Comparison of ENCODE assay signal across 26 cellular contexts in the genomic region with DNA sequence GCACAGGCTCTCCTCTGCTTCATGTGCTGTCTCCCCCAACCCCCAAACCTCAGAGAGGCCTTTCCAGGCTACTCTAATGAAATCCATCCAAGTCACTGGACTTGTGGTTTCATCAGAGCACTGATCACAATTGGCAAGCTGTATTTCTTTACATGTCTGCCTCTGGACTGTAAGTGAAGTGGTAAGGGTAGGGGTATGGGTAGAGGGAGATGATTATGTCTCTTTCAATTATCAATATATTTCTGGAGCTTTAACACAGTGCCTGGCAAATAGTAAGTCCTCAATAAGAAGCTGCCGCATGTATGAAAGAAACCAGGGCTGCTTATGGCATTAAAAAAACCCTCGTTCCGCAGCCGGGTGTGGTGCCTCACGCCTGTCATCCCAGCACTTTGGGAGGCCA.
A peak's percentile ranks its signal among the peaks of the same experiment; 100 is the strongest.
DNase-seq lines count a peak whose midpoint lies in the region; ATAC-seq and TF ChIP-seq lines count a peak whose summit lies in the region.
"Had no signal": no experiment of that assay in that cellular context is flagged by ENCODE, and none has a peak within 500 bp of the region (broad histone marks: within the 10 kb centered on the region; RNA-seq: fewer than 3 reads in every experiment).

No MANE protein-coding gene starts in this region.

- peaks cover 28% of the 10 kb centered on the region for H3K4me1 ChIP-seq in effector memory CD4-positive, alpha-beta T cell (ENCODE audit: control insufficient read depth, insufficient read depth, low read length, poor library complexity, severe bottlenecking)

- H3K4me3 Mint-ChIP-seq in activated naive CD4-positive, alpha-beta T cell treated with anti-CD3 and anti-CD28 coated beads, Interleukin-2, amount 10 ng/mL, durations not matched to agents 7 days and 5 days, result no peak overlapping the region
- H3K4me3 Mint-ChIP-seq in stimulated activated effector memory CD8-positive, alpha-beta T cell treated with anti-CD3 and anti-CD28 coated beads, Interleukin-12 subunit alpha, Interleukin-12 subunit beta, amount 100 ng/mL, for 72 hours, result peak overlapping the region; percentile 94
- no peak overlapping the region for H3K4me3 Mint-ChIP-seq in stimulated activated naive B cell treated with anti-CD40 and anti-IgM and Interleukin-4, amounts not matched to agents 10 μg/mL and 1 μg/mL and 100 μg/mL, for 72 hours
- H3K4me3 Mint-ChIP-seq: brain; stimulated activated naive CD8-positive, alpha-beta T cell treated with anti-CD3 and anti-CD28 coated beads, Interleukin-15, amount 100 ng/mL, for 72 hours; T-helper 1 cell treated with Interleukin-12 subunit alpha and Interleukin-12 subunit beta and Interleukin-4 antibody, amounts not matched to agents 30 μg/mL and 1 μg/mL, for 36 hours had no signal

- H3K36me3 Mint-ChIP-seq in activated naive CD4-positive, alpha-beta T cell treated with anti-CD3 and anti-CD28 coated beads, Interleukin-2, amount 10 ng/mL, durations not matched to agents 7 days and 5 days, result peaks cover 32% of the 10 kb centered on the region
- peaks cover 16% of the 10 kb centered on the region for H3K36me3 Mint-ChIP-seq in stimulated activated effector memory CD8-positive, alpha-beta T cell treated with anti-CD3 and anti-CD28 coated beads, Interleukin-12 subunit alpha, Interleukin-12 subunit beta, amount 100 ng/mL, for 72 hours
- H3K36me3 Mint-ChIP-seq in stimulated activated naive B cell treated with anti-CD40 and anti-IgM and Interleukin-4, amounts not matched to agents 10 μg/mL and 1 μg/mL and 100 μg/mL, for 72 hours, result no peaks in the 10 kb centered on the region

- no peak for DNase-seq in activated naive CD4-positive, alpha-beta T cell treated with anti-CD3 and anti-CD28 coated beads, Interleukin-2, amount 10 ng/mL, durations not matched to agents 7 days and 5 days
- no peak for DNase-seq in activated naive CD4-positive, alpha-beta T cell treated with anti-CD3 and anti-CD28 coated beads, Interleukin-2, amount 50 U/mL, for 16 hours
- no peak for DNase-seq in effector memory CD4-positive, alpha-beta T cell
- DNase-seq in stimulated activated effector memory CD8-positive, alpha-beta T cell treated with anti-CD3 and anti-CD28 coated beads, Interleukin-12 subunit alpha, Interleukin-12 subunit beta, amount 100 ng/mL, for 72 hours (ENCODE audit: low spot score in 2 of 2), result no peak
- DNase-seq in stimulated activated naive B cell treated with anti-CD40 and anti-IgM and Interleukin-4, amounts not matched to agents 10 μg/mL and 1 μg/mL and 100 μg/mL, for 72 hours, result no peak
- no peak for DNase-seq in hepatic stellate cell (ENCODE audit: low spot score)
- DNase-seq in GDM1 (lab: John Stamatoyannopoulos, UW), result no peak
- DNase-seq: activated CD4-positive, alpha-beta T cell treated with anti-CD3 and anti-CD28 coated beads for 1 hour; AML-193; H7; midbrain; NCI-H1105; NCI-H2029; NCI-H748 treated with DMSO at 0.1 percent for 48 hours; ovary; retina; RPMI8226; stimulated activated naive CD8-positive, alpha-beta T cell treated with anti-CD3 and anti-CD28 coated beads, Interleukin-15, amount 100 ng/mL, for 72 hours had no signal

- H3K4me3 ChIP-seq in effector memory CD4-positive, alpha-beta T cell (ENCODE audit: insufficient read depth, low read depth, low read length, poor library complexity, severe bottlenecking), result no peak overlapping the region
- H3K4me3 ChIP-seq: A549, ovary, SJSA1, skin epidermis had no signal

- no peaks in the 10 kb centered on the region for H3K27me3 ChIP-seq in effector memory CD4-positive, alpha-beta T cell (replicated peaks; ENCODE audit: control insufficient read depth, insufficient read depth, low read length, poor library complexity, severe bottlenecking)
- H3K27me3 ChIP-seq: ovary, SJSA1 had no signal

- H3K9me3 Mint-ChIP-seq in activated naive CD4-positive, alpha-beta T cell treated with anti-CD3 and anti-CD28 coated beads, Interleukin-2, amount 10 ng/mL, durations not matched to agents 7 days and 5 days, result no peaks in the 10 kb centered on the region
- H3K9me3 Mint-ChIP-seq in stimulated activated effector memory CD8-positive, alpha-beta T cell treated with anti-CD3 and anti-CD28 coated beads, Interleukin-12 subunit alpha, Interleukin-12 subunit beta, amount 100 ng/mL, for 72 hours, result no peaks in the 10 kb centered on the region
- no peaks in the 10 kb centered on the region for H3K9me3 Mint-ChIP-seq in stimulated activated naive B cell treated with anti-CD40 and anti-IgM and Interleukin-4, amounts not matched to agents 10 μg/mL and 1 μg/mL and 100 μg/mL, for 72 hours
- H3K9me3 Mint-ChIP-seq: activated T-helper 2 cell treated with anti-CD3 and anti-CD28 coated beads, Interferon-gamma antibody, Interleukin-2, Interleukin-4, amounts not matched to agents 10 μg/mL and 5 μg/mL and 100 μg/mL, durations not matched to agents 14 hours and 24 hours and 36 hours; IgD-negative memory B cell; T-helper 1 cell treated with Interleukin-12 subunit alpha and Interleukin-12 subunit beta and Interleukin-4 antibody, amounts not matched to agents 30 μg/mL and 1 μg/mL, for 36 hours had no signal

- CTCF ChIA-PET in activated naive CD4-positive, alpha-beta T cell treated with anti-CD3 and anti-CD28 coated beads, Interleukin-2, amount 10 ng/mL, durations not matched to agents 7 days and 5 days (lab: Charles Lee), result interaction anchor here (1.2 kb wide), 2 partner anchors 79 to 101 kb away, joined by 3 to 5 read pairs; no protein-coding TSS in a partner anchor

- H3K27ac Mint-ChIP-seq in activated naive CD4-positive, alpha-beta T cell treated with anti-CD3 and anti-CD28 coated beads, Interleukin-2, amount 10 ng/mL, durations not matched to agents 7 days and 5 days, result peak overlapping the region; percentile 62
- H3K27ac Mint-ChIP-seq in stimulated activated effector memory CD8-positive, alpha-beta T cell treated with anti-CD3 and anti-CD28 coated beads, Interleukin-12 subunit alpha, Interleukin-12 subunit beta, amount 100 ng/mL, for 72 hours, result peak overlapping the region; percentile 92
- H3K27ac Mint-ChIP-seq in stimulated activated naive B cell treated with anti-CD40 and anti-IgM and Interleukin-4, amounts not matched to agents 10 μg/mL and 1 μg/mL and 100 μg/mL, for 72 hours, result no peak overlapping the region
- H3K27ac Mint-ChIP-seq: activated T-helper 2 cell treated with anti-CD3 and anti-CD28 coated beads, Interferon-gamma antibody, Interleukin-2, Interleukin-4, amounts not matched to agents 10 μg/mL and 5 μg/mL and 100 μg/mL, durations not matched to agents 14 hours and 24 hours and 36 hours; IgD-negative memory B cell; stimulated activated naive CD8-positive, alpha-beta T cell treated with anti-CD3 and anti-CD28 coated beads, Interleukin-15, amount 100 ng/mL, for 72 hours; T-helper 1 cell treated with Interleukin-12 subunit alpha and Interleukin-12 subunit beta and Interleukin-4 antibody, amounts not matched to agents 30 μg/mL and 1 μg/mL, for 36 hours had no signal

- H3K36me3 ChIP-seq in effector memory CD4-positive, alpha-beta T cell (ENCODE audit: control insufficient read depth, insufficient read depth, low read length), result no peaks in the 10 kb centered on the region
- H3K36me3 ChIP-seq: ovary had no signal

- no peaks in the 10 kb centered on the region for H3K27me3 Mint-ChIP-seq in activated naive CD4-positive, alpha-beta T cell treated with anti-CD3 and anti-CD28 coated beads, Interleukin-2, amount 10 ng/mL, durations not matched to agents 7 days and 5 days
- peaks cover 11 to 32% of the 10 kb centered on the region in 2 donors for H3K27me3 Mint-ChIP-seq in stimulated activated naive B cell treated with anti-CD40 and anti-IgM and Interleukin-4, amounts not matched to agents 10 μg/mL and 1 μg/mL and 100 μg/mL, for 72 hours
- H3K27me3 Mint-ChIP-seq: stimulated activated naive CD8-positive, alpha-beta T cell treated with anti-CD3 and anti-CD28 coated beads, Interleukin-15, amount 100 ng/mL, for 72 hours had no signal

- ATAC-seq in SK-N-SH treated with all-trans-retinoic acid at 6 μM for 48 hours, result peak; percentile 54
- ATAC-seq in stimulated activated effector memory CD8-positive, alpha-beta T cell treated with anti-CD3 and anti-CD28 coated beads, Interleukin-12 subunit alpha, Interleukin-12 subunit beta, amount 100 ng/mL, for 72 hours, result no peak
- no peak for ATAC-seq in stimulated activated naive B cell treated with anti-CD40 and anti-IgM and Interleukin-4, amounts not matched to agents 10 μg/mL and 1 μg/mL and 100 μg/mL, for 72 hours (replicated peaks)
- ATAC-seq: A549; stimulated activated naive CD8-positive, alpha-beta T cell treated with anti-CD3 and anti-CD28 coated beads, Interleukin-15, amount 100 ng/mL, for 72 hours had no signal

- peak overlapping the region; percentile 11 for H3K27ac ChIP-seq in effector memory CD4-positive, alpha-beta T cell (ENCODE audit: insufficient read depth, low read length, poor library complexity, severe bottlenecking)
- H3K27ac ChIP-seq: A549, ovary, SJSA1 had no signal

- no peaks in the 10 kb centered on the region for H3K9me3 ChIP-seq in effector memory CD4-positive, alpha-beta T cell (ENCODE audit: control insufficient read depth, low read length)
- H3K9me3 ChIP-seq: A549, ovary, SJSA1 had no signal

- H3K4me1 Mint-ChIP-seq in activated naive CD4-positive, alpha-beta T cell treated with anti-CD3 and anti-CD28 coated beads, Interleukin-2, amount 10 ng/mL, durations not matched to agents 7 days and 5 days, result peaks cover 57% of the 10 kb centered on the region
- peaks cover 83% of the 10 kb centered on the region for H3K4me1 Mint-ChIP-seq in stimulated activated effector memory CD8-positive, alpha-beta T cell treated with anti-CD3 and anti-CD28 coated beads, Interleukin-12 subunit alpha, Interleukin-12 subunit beta, amount 100 ng/mL, for 72 hours
- peaks cover 2 to 12% of the 10 kb centered on the region in 2 donors for H3K4me1 Mint-ChIP-seq in stimulated activated naive B cell treated with anti-CD40 and anti-IgM and Interleukin-4, amounts not matched to agents 10 μg/mL and 1 μg/mL and 100 μg/mL, for 72 hours

TF ChIP-seq in SK-N-SH treated with all-trans-retinoic acid at 6 μM for 48 hours, 23 proteins besides CTCF, POLR2A, EP300 and RAD21 (continues in another document):
- TF ChIP-seq, protein P1, sequence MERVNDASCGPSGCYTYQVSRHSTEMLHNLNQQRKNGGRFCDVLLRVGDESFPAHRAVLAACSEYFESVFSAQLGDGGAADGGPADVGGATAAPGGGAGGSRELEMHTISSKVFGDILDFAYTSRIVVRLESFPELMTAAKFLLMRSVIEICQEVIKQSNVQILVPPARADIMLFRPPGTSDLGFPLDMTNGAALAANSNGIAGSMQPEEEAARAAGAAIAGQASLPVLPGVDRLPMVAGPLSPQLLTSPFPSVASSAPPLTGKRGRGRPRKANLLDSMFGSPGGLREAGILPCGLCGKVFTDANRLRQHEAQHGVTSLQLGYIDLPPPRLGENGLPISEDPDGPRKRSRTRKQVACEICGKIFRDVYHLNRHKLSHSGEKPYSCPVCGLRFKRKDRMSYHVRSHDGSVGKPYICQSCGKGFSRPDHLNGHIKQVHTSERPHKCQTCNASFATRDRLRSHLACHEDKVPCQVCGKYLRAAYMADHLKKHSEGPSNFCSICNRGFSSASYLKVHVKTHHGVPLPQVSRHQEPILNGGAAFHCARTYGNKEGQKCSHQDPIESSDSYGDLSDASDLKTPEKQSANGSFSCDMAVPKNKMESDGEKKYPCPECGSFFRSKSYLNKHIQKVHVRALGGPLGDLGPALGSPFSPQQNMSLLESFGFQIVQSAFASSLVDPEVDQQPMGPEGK (CRISPR knock-in tag; IDR thresholded peaks at IDR 0.05; ENCODE audit: borderline replicate concordance), result no peak
- TF ChIP-seq ZFP30 (CRISPR knock-in tag; IDR thresholded peaks at IDR 0.05), result no peak
- TF ChIP-seq ESRRG (CRISPR knock-in tag; IDR thresholded peaks at IDR 0.05), result no peak
